In genomic region chr11:77440678-77441077, GRCh38 we compare ENCODE assay signal across 2 cellular contexts.
TF ChIP-seq lines count a peak whose summit lies in the region.

No MANE protein-coding gene starts in this region.

TF ChIP-seq in GM12891, 5 proteins besides CTCF, POLR2A, EP300 and RAD21 (continued from another document):
- no peak for TF ChIP-seq POLR2AphosphoS5 (IDR thresholded peaks at IDR 0.05; ENCODE audit: low read depth, low read length)
- no peak for TF ChIP-seq TAF1 (IDR thresholded peaks at IDR 0.05; ENCODE audit: low read depth, low read length)

TF ChIP-seq in GM12878, 131 proteins besides CTCF, POLR2A, EP300 and RAD21:
- TF ChIP-seq ATF3 (IDR thresholded peaks at IDR 0.05; ENCODE audit: borderline replicate concordance, extremely low read depth, low read depth, low read length) (no peak), PBX3 (IDR thresholded peaks at IDR 0.05; ENCODE audit: insufficient replicate concordance, low read depth, low read length) (no peak), RBBP5 (conservative IDR thresholded peaks at IDR 0.05) (no peak), GATAD2B (conservative IDR thresholded peaks at IDR 0.05; ENCODE audit: low read depth) (no peak), CBX5 (IDR thresholded peaks at IDR 0.05; ENCODE audit: low read depth) (no peak), BCL11A (IDR thresholded peaks at IDR 0.05; ENCODE audit: low read depth, low read length) (no peak), BACH1 (IDR thresholded peaks at IDR 0.05; ENCODE audit: borderline replicate concordance) (no peak), PAX5 (IDR thresholded peaks at IDR 0.05; ENCODE audit: borderline replicate concordance, low read depth, low read length) (no peak), KAT2A (conservative IDR thresholded peaks at IDR 0.05; ENCODE audit: control insufficient read depth, low read depth, low read length) (no peak), USF1 (IDR thresholded peaks at IDR 0.05; ENCODE audit: borderline replicate concordance, extremely low read length, insufficient read depth, low read depth, low read length) (no peak)
